8 cellular contexts compared by ENCODE assay signal in the genomic region with DNA sequence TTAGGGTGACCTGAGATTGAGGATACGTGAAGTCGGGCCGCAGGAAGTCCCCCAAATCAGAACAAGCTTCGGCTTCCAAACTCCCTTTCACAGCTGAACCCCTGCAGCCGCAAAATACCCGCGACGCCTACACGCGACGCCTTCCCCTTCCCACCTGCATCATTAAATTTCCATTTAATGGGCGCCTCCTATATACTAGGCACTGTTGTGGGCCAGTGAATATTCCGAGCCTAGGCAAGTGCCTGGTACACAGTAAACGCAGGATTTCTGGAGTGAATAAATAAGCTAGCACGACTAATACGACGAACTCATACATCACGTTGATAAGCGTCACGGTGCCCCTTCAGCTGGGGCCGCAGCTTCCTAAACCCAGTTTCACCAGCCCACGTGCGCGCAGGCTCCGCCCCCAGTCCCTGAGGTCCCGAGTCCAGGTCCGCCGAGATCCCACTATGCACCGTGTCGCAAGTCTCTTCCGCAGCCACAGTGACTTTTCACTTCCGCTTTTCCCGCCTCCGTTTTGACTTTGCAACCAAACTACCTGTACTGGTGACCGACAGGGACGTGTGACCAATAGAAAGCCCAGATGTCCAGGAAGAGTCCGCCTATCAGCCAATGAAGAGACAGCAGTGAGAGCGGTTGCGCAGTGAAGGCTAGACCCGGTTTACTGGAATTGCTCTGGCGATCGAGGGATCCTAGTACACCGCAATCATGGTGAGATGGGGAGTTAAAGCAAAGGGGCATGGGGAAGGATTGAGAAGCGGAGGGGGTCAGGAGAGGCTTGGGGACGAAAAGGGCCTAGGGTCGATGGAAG. TPM values are rescaled to one million over a fixed set of nuclear protein-coding genes. Genes with fewer than 3 reads are reported as not detected.
DNase-seq lines count a peak whose midpoint lies in the region; ATAC-seq and TF ChIP-seq lines count a peak whose summit lies in the region.

A gene (plus strand): TSS at position 623 of the 811 bp plus-strand sequence. CDS start 86 bp downstream, at position 709.

- peak; percentile 49 for TF ChIP-seq POLR2A in GM10847 (IDR thresholded peaks at IDR 0.05; ENCODE audit: extremely low read depth, insufficient read length)

- peak within 1 kb of the TSS; percentile 98 to 100 for H3K27ac Mint-ChIP-seq in activated naive CD4-positive, alpha-beta T cell treated with anti-CD3 and anti-CD28 coated beads, Interleukin-2, amount 50 U/mL, for 72 hours

- no peak for TF ChIP-seq CTCF in omental fat pad (IDR thresholded peaks at IDR 0.05)

- peaks cover 23 to 33% of the 10 kb centered on the region in 2 donors for H3K36me3 Mint-ChIP-seq in activated naive CD4-positive, alpha-beta T cell treated with anti-CD3 and anti-CD28 coated beads, Interleukin-2, amount 50 U/mL, for 72 hours

- DNase-seq in NCI-H1105 (lab: John Stamatoyannopoulos, UW) (peak; percentile 96), SKM-1 (lab: John Stamatoyannopoulos, UW; ENCODE audit: unreplicated experiment) (peak; percentile 100), glomerular visceral epithelial cell (ENCODE audit: extremely low spot score) (peak; percentile 99), omental fat pad (ENCODE audit: low spot score) (peak; percentile 90)
- peak; percentile 93 to 98 for DNase-seq in activated naive CD4-positive, alpha-beta T cell treated with anti-CD3 and anti-CD28 coated beads, Interleukin-2, amount 50 U/mL, for 72 hours (ENCODE audit: low spot score in 2 of 2)

- no peaks in the 10 kb centered on the region for H3K9me3 Mint-ChIP-seq in activated naive CD4-positive, alpha-beta T cell treated with anti-CD3 and anti-CD28 coated beads, Interleukin-2, amount 50 U/mL, for 72 hours

- peak within 1 kb of the TSS; percentile 73 for H3K27ac ChIP-seq in temporal lobe (ENCODE audit: low read depth, low read length)

- peak; percentile 88 for ATAC-seq in HG02642 (IDR thresholded peaks at IDR 0.05; ENCODE audit: poor library complexity, unreplicated experiment)
- ATAC-seq in activated naive CD4-positive, alpha-beta T cell treated with anti-CD3 and anti-CD28 coated beads, Interleukin-2, amount 50 U/mL, for 72 hours, result peak; percentile 89 to 90
- peak; percentile 81 for ATAC-seq in omental fat pad (ENCODE audit: low FRiP score)

RNA-seq across cellular contexts. Expression of the gene that starts here (rescaled TPM):
- 100 to 1,000 TPM; 339 to 405 TPM for total RNA-seq in activated naive CD4-positive, alpha-beta T cell treated with anti-CD3 and anti-CD28 coated beads, Interleukin-2, amount 50 U/mL, for 72 hours
- total RNA-seq in omental fat pad (100 to 1,000 TPM; 140 to 169 (median 155) TPM), temporal lobe (74.7 TPM)

Comparison
In these comparisons a context has a peak if more than half of its experiments do, and no peak if none do; other contexts are left out.
1. Peak in every context shown above with its lines: DNase-seq, ATAC-seq and H3K27ac ChIP-seq.